20 cellular contexts compared by ENCODE assay signal in genomic region chr14:90858511-90858910, GRCh38.
"Had no signal": no experiment of that assay in that cellular context is flagged by ENCODE, and none has a peak within 500 bp of the region (broad histone marks: within the 10 kb centered on the region; RNA-seq: fewer than 3 reads in every experiment).

No MANE protein-coding gene starts in this region.

- FAIRE-seq: endothelial cell of umbilical vein, islet of Langerhans had no signal

- H3K36me3 ChIP-seq: esophagus muscularis mucosa had no signal

- H3K9me3 ChIP-seq: esophagus muscularis mucosa, psoas muscle had no signal

- H3K4me1 ChIP-seq: esophagus muscularis mucosa, psoas muscle had no signal

- H3K27me3 ChIP-seq: esophagus muscularis mucosa had no signal

- ATAC-seq: left cardiac atrium; naive thymus-derived CD8-positive, alpha-beta T cell; psoas muscle; right cardiac atrium; stimulated activated naive CD8-positive, alpha-beta T cell treated with anti-CD3 and anti-CD28 coated beads, Interleukin-15, Interleukin-2, amounts not matched to agents 100 U/mL and 50 U/mL, for 24 hours had no signal

- H3K27ac ChIP-seq: esophagus muscularis mucosa, psoas muscle had no signal

- H3K4me3 ChIP-seq: psoas muscle had no signal

- DNase-seq: activated CD4-positive, alpha-beta T cell treated with anti-CD3 and anti-CD28 coated beads, Interleukin-2, amount 50 U/mL, for 48 hours; activated naive CD4-positive, alpha-beta T cell; activated naive CD8-positive, alpha-beta T cell treated with anti-CD3 and anti-CD28 coated beads for 36 hours; activated T-cell treated with anti-CD3 and anti-CD28 coated beads for 4 hours; amniotic stem cell; effector memory CD4-positive, alpha-beta T cell; hippocampal formation; left cardiac atrium; naive thymus-derived CD8-positive, alpha-beta T cell; psoas muscle; right cardiac atrium; stimulated activated CD4-positive, alpha-beta T cell treated with anti-CD3 and anti-CD28 coated beads, Interleukin-2, amount 100 ng/mL, for 24 hours; stimulated activated naive CD8-positive, alpha-beta T cell treated with anti-CD3 and anti-CD28 coated beads, Interleukin-15, Interleukin-2, amounts not matched to agents 100 U/mL and 50 U/mL, for 24 hours; substantia nigra; T-helper 1 cell; T1000; trophoblast cell had no signal
